ENCODE assay signal across 1 cellular context in the genomic region with DNA sequence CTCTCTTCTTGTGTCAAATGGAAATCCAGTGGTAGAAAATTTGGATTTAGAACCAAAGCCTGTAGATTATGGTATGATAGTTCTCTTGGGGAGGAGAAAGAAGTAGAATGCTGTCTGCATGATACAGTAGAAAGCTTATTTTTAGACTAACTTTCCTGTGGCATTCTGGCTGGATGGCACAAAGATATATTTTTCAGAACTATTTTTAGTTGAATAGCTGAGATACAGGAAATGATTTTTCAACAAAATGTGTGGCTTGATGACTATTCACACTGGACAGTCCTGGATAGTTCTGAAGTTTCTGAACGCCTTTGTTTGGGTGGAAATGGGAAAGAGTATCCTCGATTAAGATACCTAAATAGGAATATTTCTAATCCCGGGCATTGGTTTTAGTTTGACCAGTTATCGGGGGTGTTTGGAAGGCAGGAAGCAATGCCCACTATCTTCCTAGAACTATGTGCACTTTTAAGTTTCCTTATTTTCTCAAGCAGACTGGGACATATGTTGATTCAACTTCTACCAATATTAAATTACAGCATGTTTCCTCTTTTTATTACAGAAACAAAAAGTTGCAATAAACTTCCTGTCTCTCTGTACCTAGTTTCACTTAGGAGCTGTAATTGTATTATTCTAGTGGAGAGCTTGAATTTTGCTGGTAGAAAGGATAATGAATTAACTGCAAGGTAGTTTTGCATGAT.
TF ChIP-seq lines count a peak whose summit lies in the region.

No MANE protein-coding gene starts in this region.

TF ChIP-seq in SK-N-SH, 30 proteins besides CTCF, POLR2A, EP300 and RAD21 (continued from another document):
- TF ChIP-seq GABPA (IDR thresholded peaks at IDR 0.05; ENCODE audit: low read depth) (no peak), POLR2AphosphoS5 (IDR thresholded peaks at IDR 0.05; ENCODE audit: low read depth, low read length) (no peak), SMC3 (IDR thresholded peaks at IDR 0.05; ENCODE audit: low read depth, low read length) (no peak)
- TF ChIP-seq, protein P1, sequence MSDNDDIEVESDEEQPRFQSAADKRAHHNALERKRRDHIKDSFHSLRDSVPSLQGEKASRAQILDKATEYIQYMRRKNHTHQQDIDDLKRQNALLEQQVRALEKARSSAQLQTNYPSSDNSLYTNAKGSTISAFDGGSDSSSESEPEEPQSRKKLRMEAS (IDR thresholded peaks at IDR 0.05; ENCODE audit: low read depth) = no peak
TF ChIP-seq in SK-N-SH: peak in this region for 0.
